9 cellular contexts compared by ENCODE assay signal in the genomic region with DNA sequence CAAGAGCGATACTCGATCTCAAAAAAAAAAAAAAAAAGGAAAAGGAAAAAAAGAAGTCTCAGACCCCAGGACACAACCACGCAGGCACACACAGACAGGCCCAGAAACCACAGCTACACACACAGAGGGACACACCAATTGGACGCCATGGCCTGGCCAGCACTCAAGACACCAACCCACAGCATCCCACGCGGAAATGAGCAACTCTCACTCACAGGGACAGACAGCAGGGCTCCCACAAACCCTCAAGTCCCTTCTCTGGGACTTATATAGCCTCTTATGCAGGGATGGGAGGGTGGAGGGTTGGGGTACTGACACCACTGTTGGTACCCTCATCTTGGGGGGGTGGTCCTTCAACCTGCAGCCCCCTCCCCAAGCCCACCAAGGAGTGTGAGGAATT. TPM values are rescaled to one million over a fixed set of nuclear protein-coding genes. Genes with fewer than 3 reads are reported as not detected.
DNase-seq lines count a peak whose midpoint lies in the region; ATAC-seq, FAIRE-seq and TF ChIP-seq lines count a peak whose summit lies in the region.
"Had no signal": no experiment of that assay in that cellular context is flagged by ENCODE, and none has a peak within 500 bp of the region (broad histone marks: within the 10 kb centered on the region; RNA-seq: fewer than 3 reads in every experiment).

No MANE protein-coding gene starts in this region.

- peak overlapping the region; percentile 19 for H3K4me3 ChIP-seq in HEK293 (ENCODE audit: low read depth, low read length)
- peak overlapping the region; percentile 35 for H3K4me3 ChIP-seq in bronchial epithelial cell (ENCODE audit: low read depth, low read length)
- H3K4me3 ChIP-seq in thoracic aorta = peak overlapping the region; percentile 73

- peak; percentile 61 for DNase-seq in bronchial epithelial cell (ENCODE audit: low read depth)
- peak; percentile 25 for DNase-seq in iris pigment epithelial cell (ENCODE audit: low read depth)
- peak; percentile 66 for DNase-seq in thoracic aorta (ENCODE audit: low spot score)
- DNase-seq in stimulated activated CD4-positive, alpha-beta T cell treated with anti-CD3 and anti-CD28 coated beads, Interleukin-4, amount 100 ng/mL, for 1 hour = no peak
- no peak for DNase-seq in LoVo (ENCODE audit: low spot score)
- DNase-seq: central memory CD4-positive, alpha-beta T cell had no signal

- ATAC-seq in thoracic aorta (ENCODE audit: insufficient number of reproducible peaks, low FRiP score, low read depth) (peak; percentile 48), HG02885 (IDR thresholded peaks at IDR 0.05; ENCODE audit: poor library complexity, unreplicated experiment) (no peak), HG02970 (IDR thresholded peaks at IDR 0.05; ENCODE audit: low FRiP score, unreplicated experiment) (no peak)

- H3K9me3 ChIP-seq in HEK293 (ENCODE audit: control insufficient read depth, insufficient read depth, low read depth, low read length) = no peaks in the 10 kb centered on the region
- no peaks in the 10 kb centered on the region for H3K9me3 ChIP-seq in thoracic aorta

- H3K36me3 ChIP-seq in HEK293 (ENCODE audit: control insufficient read depth in 2 of 2, insufficient read depth in 1 of 2, low read length in 2 of 2) (peaks cover 0 to 58% of the 10 kb centered on the region in 2 experiments; a peak in 2 of 3 replicates), bronchial epithelial cell (ENCODE audit: control insufficient read depth, insufficient read depth, low read length) (peaks cover 42% of the 10 kb centered on the region), thoracic aorta (peaks cover 39% of the 10 kb centered on the region)

- CTCF ChIA-PET in HEK293 (lab: Yijun Ruan, JAX) = interaction anchor here (0.5 to 2.1 kb wide), 7 partner anchors 11 to 360 kb away, joined by 3 to 7 read pairs (median 4); a partner anchor contains a TSS

- TF ChIP-seq CTCF in HEK293 (tag by site-specific recombination; IDR thresholded peaks at IDR 0.05) (no peak), bronchial epithelial cell (IDR thresholded peaks at IDR 0.05; ENCODE audit: insufficient read depth, low read length, severe bottlenecking) (no peak), thoracic aorta (IDR thresholded peaks at IDR 0.05) (no peak)

- POLR2A ChIA-PET in HEK293 (lab: Yijun Ruan, JAX) = interaction anchor here (0.6 to 1.1 kb wide), 4 partner anchors 26 to 642 kb away, joined by 3 read pairs; no protein-coding TSS in a partner anchor

- H3K27me3 ChIP-seq in bronchial epithelial cell (ENCODE audit: control insufficient read depth, insufficient read depth, low read length) (no peaks in the 10 kb centered on the region), thoracic aorta (replicated peaks; ENCODE audit: insufficient read depth) (no peaks in the 10 kb centered on the region)

- H3K4me1 ChIP-seq in HEK293 (ENCODE audit: control insufficient read depth, insufficient read depth, low read length) (no peaks in the 10 kb centered on the region), thoracic aorta (ENCODE audit: control insufficient read depth in 1 of 2, low read depth in 2 of 2) (peaks cover 18 to 47% of the 10 kb centered on the region in 2 donors)

- no peak for FAIRE-seq in bronchial epithelial cell (lab: Jason Lieb, UNC)

- H3K27ac ChIP-seq in HEK293 (ENCODE audit: extremely low read depth, low read depth, low read length) = no peak overlapping the region
- peak overlapping the region; percentile 84 to 91 for H3K27ac ChIP-seq in thoracic aorta

TF ChIP-seq in HEK293, 187 proteins besides CTCF, POLR2A, EP300 and RAD21:
- TF ChIP-seq OVOL3 (tag by site-specific recombination; IDR thresholded peaks at IDR 0.05) (no peak), ZNF433 (tag by site-specific recombination; IDR thresholded peaks at IDR 0.05; ENCODE audit: low read depth) (no peak), ZFHX2 (tag by site-specific recombination; conservative IDR thresholded peaks at IDR 0.05) (peak; percentile 91), FEZF1 (tag by site-specific recombination; IDR thresholded peaks at IDR 0.05) (no peak), EGR2 (tag by site-specific recombination; IDR thresholded peaks at IDR 0.05; ENCODE audit: low read depth) (peak; percentile 86), ZNF707 (tag by site-specific recombination; IDR thresholded peaks at IDR 0.05) (no peak), ZBTB8A (tag by site-specific recombination; IDR thresholded peaks at IDR 0.05) (no peak), ZNF157 (tag by site-specific recombination; IDR thresholded peaks at IDR 0.05) (peak; percentile 11; the same call in 1 of the 2 replicates), SP2 (tag by site-specific recombination; IDR thresholded peaks at IDR 0.05) (no peak)
- TF ChIP-seq, protein P1, sequence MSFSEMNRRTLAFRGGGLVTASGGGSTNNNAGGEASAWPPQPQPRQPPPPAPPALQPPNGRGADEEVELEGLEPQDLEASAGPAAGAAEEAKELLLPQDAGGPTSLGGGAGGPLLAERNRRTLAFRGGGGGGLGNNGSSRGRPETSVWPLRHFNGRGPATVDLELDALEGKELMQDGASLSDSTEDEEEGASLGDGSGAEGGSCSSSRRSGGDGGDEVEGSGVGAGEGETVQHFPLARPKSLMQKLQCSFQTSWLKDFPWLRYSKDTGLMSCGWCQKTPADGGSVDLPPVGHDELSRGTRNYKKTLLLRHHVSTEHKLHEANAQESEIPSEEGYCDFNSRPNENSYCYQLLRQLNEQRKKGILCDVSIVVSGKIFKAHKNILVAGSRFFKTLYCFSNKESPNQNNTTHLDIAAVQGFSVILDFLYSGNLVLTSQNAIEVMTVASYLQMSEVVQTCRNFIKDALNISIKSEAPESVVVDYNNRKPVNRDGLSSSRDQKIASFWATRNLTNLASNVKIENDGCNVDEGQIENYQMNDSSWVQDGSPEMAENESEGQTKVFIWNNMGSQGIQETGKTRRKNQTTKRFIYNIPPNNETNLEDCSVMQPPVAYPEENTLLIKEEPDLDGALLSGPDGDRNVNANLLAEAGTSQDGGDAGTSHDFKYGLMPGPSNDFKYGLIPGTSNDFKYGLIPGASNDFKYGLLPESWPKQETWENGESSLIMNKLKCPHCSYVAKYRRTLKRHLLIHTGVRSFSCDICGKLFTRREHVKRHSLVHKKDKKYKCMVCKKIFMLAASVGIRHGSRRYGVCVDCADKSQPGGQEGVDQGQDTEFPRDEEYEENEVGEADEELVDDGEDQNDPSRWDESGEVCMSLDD (tag by site-specific recombination; IDR thresholded peaks at IDR 0.05) = no peak
- TF ChIP-seq, protein P2, sequence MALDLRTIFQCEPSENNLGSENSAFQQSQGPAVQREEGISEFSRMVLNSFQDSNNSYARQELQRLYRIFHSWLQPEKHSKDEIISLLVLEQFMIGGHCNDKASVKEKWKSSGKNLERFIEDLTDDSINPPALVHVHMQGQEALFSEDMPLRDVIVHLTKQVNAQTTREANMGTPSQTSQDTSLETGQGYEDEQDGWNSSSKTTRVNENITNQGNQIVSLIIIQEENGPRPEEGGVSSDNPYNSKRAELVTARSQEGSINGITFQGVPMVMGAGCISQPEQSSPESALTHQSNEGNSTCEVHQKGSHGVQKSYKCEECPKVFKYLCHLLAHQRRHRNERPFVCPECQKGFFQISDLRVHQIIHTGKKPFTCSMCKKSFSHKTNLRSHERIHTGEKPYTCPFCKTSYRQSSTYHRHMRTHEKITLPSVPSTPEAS (tag by site-specific recombination; IDR thresholded peaks at IDR 0.05) = 0 out of 2 replicates have a peak, but pooled peaks have one; percentile 11
TF ChIP-seq in HEK293: peak in this region for 4.

RNA-seq across cellular contexts. Expression of a gene that starts 5.9 kb away (rescaled TPM):
- total RNA-seq in bronchial epithelial cell = 53.2 and 140 TPM in 2 replicates
- total RNA-seq in thoracic aorta = 100 to 1,000 TPM; 289 to 448 TPM

RNA-seq across cellular contexts. Expression of a gene that starts 37.3 kb away (rescaled TPM):
- 0.53 and 1.2 TPM in 2 replicates for total RNA-seq in bronchial epithelial cell
- 1 to 10 TPM in 1 of 2 donors, not detected in 1; 1.2 TPM for total RNA-seq in thoracic aorta

Comparison
In these comparisons a context has a peak if more than half of its experiments do, and no peak if none do; other contexts are left out.
1. H3K4me3 ChIP-seq: peak in every context shown above with its lines; median percentile 73 in thoracic aorta; 35 in bronchial epithelial cell; 19 in HEK293.
2. DNase-seq: peak in bronchial epithelial cell (single experiment), iris pigment epithelial cell (single experiment) and thoracic aorta (single experiment); none in stimulated activated CD4-positive, alpha-beta T cell treated with anti-CD3 and anti-CD28 coated beads, Interleukin-4, amount 100 ng/mL, for 1 hour (single experiment) and LoVo (single experiment).